ENCODE assay signal across 15 cellular contexts in the genomic region with DNA sequence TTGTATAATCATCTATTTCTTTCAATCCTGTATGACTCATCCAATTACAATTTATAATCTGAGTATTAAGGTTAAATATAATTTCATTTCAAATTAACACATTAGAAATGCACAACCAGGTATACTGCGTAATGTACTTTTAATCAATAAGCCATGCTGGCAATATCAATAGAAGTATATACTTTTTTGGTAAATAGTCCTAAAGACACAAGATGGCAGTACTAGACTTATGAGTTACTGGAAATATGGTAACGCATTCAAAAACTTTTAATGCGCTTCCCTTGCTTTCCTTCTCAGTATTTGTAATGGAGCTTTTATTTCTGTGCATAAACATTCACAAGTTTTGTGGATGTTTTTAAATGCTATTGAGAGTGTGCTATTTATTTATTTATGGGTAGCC.
DNase-seq lines count a peak whose midpoint lies in the region; ATAC-seq and TF ChIP-seq lines count a peak whose summit lies in the region.
"Had no signal": no experiment of that assay in that cellular context is flagged by ENCODE, and none has a peak within 500 bp of the region (broad histone marks: within the 10 kb centered on the region; RNA-seq: fewer than 3 reads in every experiment).

No MANE protein-coding gene starts in this region.

- ATAC-seq in GM19452 (IDR thresholded peaks at IDR 0.05; ENCODE audit: unreplicated experiment) (no peak), GM18517 (IDR thresholded peaks at IDR 0.05; ENCODE audit: unreplicated experiment) (no peak)
- ATAC-seq: K562 had no signal

- H4K20me1 ChIP-seq in GM23248 (ENCODE audit: insufficient read depth), result no peaks in the 10 kb centered on the region

- no peaks in the 10 kb centered on the region for H3K4me1 ChIP-seq in GM23248 (ENCODE audit: insufficient read depth)

- TF ChIP-seq CTCF in 22Rv1 (IDR thresholded peaks at IDR 0.05), result peak; percentile 22
- no peak for TF ChIP-seq CTCF in choroid plexus epithelial cell (conservative IDR thresholded peaks at IDR 0.05; ENCODE audit: low read depth, low read length)

- H3K27ac ChIP-seq in 22Rv1 (no peak overlapping the region), GM23248 (no peak overlapping the region)
- H3K27ac ChIP-seq: SK-N-MC had no signal

- no peaks in the 10 kb centered on the region for H3F3A ChIP-seq in GM23248 (ENCODE audit: insufficient read depth)

- WGBS in GM23248 (ENCODE audit: low coverage in 1 of 2, low lambda C conversion rate in 2 of 2, missing lambda C conversion rate in 2 of 2), 2 experiments, result 75 to 81% methylated on average over 3 of the region's 3 CpGs

- H3K79me2 ChIP-seq in GM23248 (ENCODE audit: insufficient read depth), result no peaks in the 10 kb centered on the region

- H2AFZ ChIP-seq in GM23248, result no peak overlapping the region

- DNase-seq in COLO829 (ENCODE audit: low spot score), result peak; percentile 0
- peak; percentile 37 for DNase-seq in OCI-M1 (lab: John Stamatoyannopoulos, UW)
- DNase-seq in choroid plexus epithelial cell (ENCODE audit: low read depth), result peak; percentile 29
- no peak for DNase-seq in GM23248
- DNase-seq: AML-193, NCI-H1092, NCI-H146, NCI-H2029 treated with DMSO at 0.1 percent for 48 hours, NCI-H2171, Right ventricle myocardium superior had no signal

- in situ Hi-C loops in GM23248 (cut with MboI), result no loop called here

- H3K9me2 ChIP-seq in GM23248 (ENCODE audit: insufficient read depth), result no peaks in the 10 kb centered on the region

- H3K4me3 ChIP-seq in choroid plexus epithelial cell (ENCODE audit: low read depth, low read length) (no peak overlapping the region), GM23248 (no peak overlapping the region)
- H3K4me3 ChIP-seq: K562, SK-N-MC had no signal

- no peaks in the 10 kb centered on the region for H3K27me3 ChIP-seq in GM23248 (replicated peaks; ENCODE audit: insufficient read depth)

- H3K9me3 ChIP-seq in GM23248 (ENCODE audit: low read depth), result peaks cover 4% of the 10 kb centered on the region

- no peaks in the 10 kb centered on the region for H3K36me3 ChIP-seq in GM23248 (ENCODE audit: low read depth)

- no peak overlapping the region for H3K4me2 ChIP-seq in GM23248 (ENCODE audit: unreplicated experiment)

- no peak overlapping the region for H3K9ac ChIP-seq in GM23248
